ENCODE assay signal across 29 cellular contexts in the genomic region with DNA sequence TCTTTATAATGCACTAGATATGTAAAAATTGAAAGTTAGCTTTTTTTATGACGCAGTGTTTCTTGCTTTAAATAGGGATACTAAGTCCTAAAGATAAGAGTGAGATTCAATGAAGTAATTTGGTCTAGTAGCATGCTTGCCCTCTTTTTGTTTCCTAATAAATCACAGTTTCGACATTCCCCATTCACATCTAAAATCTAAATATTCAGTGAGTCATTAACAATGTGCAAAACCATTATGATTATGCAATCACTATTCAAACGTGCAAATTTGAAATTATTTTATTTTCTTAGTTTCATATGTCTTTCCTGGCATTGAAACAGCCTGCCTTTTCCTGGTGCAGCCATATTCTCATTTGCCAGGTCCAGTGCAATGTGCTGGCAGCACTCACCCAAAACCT.
"Had no signal": no experiment of that assay in that cellular context is flagged by ENCODE, and none has a peak within 500 bp of the region (broad histone marks: within the 10 kb centered on the region; RNA-seq: fewer than 3 reads in every experiment).

No MANE protein-coding gene starts in this region.

- H3K4me3 ChIP-seq: SK-N-MC had no signal

- H3K9me3 Mint-ChIP-seq: activated CD4-positive, alpha-beta memory T cell treated with anti-CD3 and anti-CD28 coated beads, Interleukin-2, amount 10 ng/mL, durations not matched to agents 7 days and 5 days; activated naive CD4-positive, alpha-beta T cell treated with anti-CD3 and anti-CD28 coated beads for 36 hours had no signal

- ATAC-seq: activated CD4-positive, alpha-beta T cell treated with anti-CD3 and anti-CD28 coated beads for 36 hours; activated T-helper 17 cell treated with anti-CD3 and anti-CD28 coated beads, Interleukin-2, amount 50 U/mL, for 72 hours; Panc1; Right ventricle myocardium inferior; T-cell had no signal

- DNase-seq: activated CD4-positive, alpha-beta memory T cell treated with anti-CD3 and anti-CD28 coated beads, Interleukin-2, amount 10 ng/mL, durations not matched to agents 7 days and 5 days; activated CD4-positive, alpha-beta T cell treated with anti-CD3 and anti-CD28 coated beads for 36 hours; activated CD4-positive, alpha-beta T cell treated with anti-CD3 and anti-CD28 coated beads, Interleukin-2, amount 50 U/mL, for 1 hour; activated gamma-delta T cell; activated naive CD4-positive, alpha-beta T cell treated with anti-CD3 and anti-CD28 coated beads for 36 hours; activated T-cell treated with anti-CD3 and anti-CD28 coated beads for 4 hours; activated T-cell treated with anti-CD3 and anti-CD28 coated beads, Interleukin-2, amount 50 U/mL, for 48 hours; anterior cingulate cortex; caudate nucleus; Kasumi-1; NCI-H1092 treated with DMSO at 0.1 percent for 48 hours; NCI-H1417 treated with DMSO at 0.1 percent for 48 hours; NCI-H1694; NCI-H2029; NCI-H2107; NCI-H2171 treated with DMSO at 0.1 percent for 48 hours; NCI-H345; NCI-H510A; NCI-H526 treated with DMSO at 0.1 percent for 48 hours; NCI-H82; RPMI8226; T-cell; T-helper 2 cell; WERI-Rb-1 had no signal

- H3K27ac ChIP-seq: SK-N-MC, WERI-Rb-1 had no signal

- H3K36me3 ChIP-seq: WERI-Rb-1 had no signal

- H3K4me1 Mint-ChIP-seq: activated CD4-positive, alpha-beta memory T cell treated with anti-CD3 and anti-CD28 coated beads, Interleukin-2, amount 10 ng/mL, durations not matched to agents 7 days and 5 days; activated CD4-positive, alpha-beta T cell treated with anti-CD3 and anti-CD28 coated beads for 36 hours; activated T-helper 17 cell treated with anti-CD3 and anti-CD28 coated beads, Interleukin-2, amount 50 U/mL, for 72 hours; T-cell had no signal

- H3K4me3 Mint-ChIP-seq: activated CD4-positive, alpha-beta memory T cell treated with anti-CD3 and anti-CD28 coated beads, Interleukin-2, amount 10 ng/mL, durations not matched to agents 7 days and 5 days; activated CD4-positive, alpha-beta T cell treated with anti-CD3 and anti-CD28 coated beads for 36 hours; activated naive CD4-positive, alpha-beta T cell treated with anti-CD3 and anti-CD28 coated beads for 36 hours; activated naive CD8-positive, alpha-beta T cell; activated T-helper 17 cell treated with anti-CD3 and anti-CD28 coated beads, Interleukin-2, amount 50 U/mL, for 72 hours; T-cell had no signal

- H3K36me3 Mint-ChIP-seq: activated naive CD8-positive, alpha-beta T cell; T-cell had no signal

- H3K27ac Mint-ChIP-seq: activated CD4-positive, alpha-beta memory T cell treated with anti-CD3 and anti-CD28 coated beads, Interleukin-2, amount 10 ng/mL, durations not matched to agents 7 days and 5 days; activated CD4-positive, alpha-beta T cell treated with anti-CD3 and anti-CD28 coated beads for 36 hours; activated naive CD4-positive, alpha-beta T cell treated with anti-CD3 and anti-CD28 coated beads for 36 hours; activated naive CD8-positive, alpha-beta T cell; activated T-helper 17 cell treated with anti-CD3 and anti-CD28 coated beads, Interleukin-2, amount 50 U/mL, for 72 hours; T-cell had no signal

- H3K27me3 Mint-ChIP-seq: activated CD4-positive, alpha-beta memory T cell treated with anti-CD3 and anti-CD28 coated beads, Interleukin-2, amount 10 ng/mL, durations not matched to agents 7 days and 5 days; activated CD4-positive, alpha-beta T cell treated with anti-CD3 and anti-CD28 coated beads for 36 hours; activated naive CD8-positive, alpha-beta T cell; activated T-helper 17 cell treated with anti-CD3 and anti-CD28 coated beads, Interleukin-2, amount 50 U/mL, for 72 hours; T-cell had no signal
